1 cellular context compared by ENCODE assay signal in genomic region chr15:60667190-60667868, GRCh38.
A peak's percentile ranks its signal among the peaks of the same experiment; 100 is the strongest.
TF ChIP-seq lines count a peak whose summit lies in the region.

No MANE protein-coding gene starts in this region.

TF ChIP-seq in GM23338, 12 proteins besides CTCF, POLR2A, EP300 and RAD21:
- TF ChIP-seq NANOG (IDR thresholded peaks at IDR 0.05; ENCODE audit: borderline replicate concordance) (peak; percentile 65; the same call in 1 of the 2 replicates), JUNB (IDR thresholded peaks at IDR 0.05; ENCODE audit: unreplicated experiment) (no peak)
TF ChIP-seq in GM23338: peak in this region for 1.
